ENCODE assay signal across 26 cellular contexts in the genomic region with DNA sequence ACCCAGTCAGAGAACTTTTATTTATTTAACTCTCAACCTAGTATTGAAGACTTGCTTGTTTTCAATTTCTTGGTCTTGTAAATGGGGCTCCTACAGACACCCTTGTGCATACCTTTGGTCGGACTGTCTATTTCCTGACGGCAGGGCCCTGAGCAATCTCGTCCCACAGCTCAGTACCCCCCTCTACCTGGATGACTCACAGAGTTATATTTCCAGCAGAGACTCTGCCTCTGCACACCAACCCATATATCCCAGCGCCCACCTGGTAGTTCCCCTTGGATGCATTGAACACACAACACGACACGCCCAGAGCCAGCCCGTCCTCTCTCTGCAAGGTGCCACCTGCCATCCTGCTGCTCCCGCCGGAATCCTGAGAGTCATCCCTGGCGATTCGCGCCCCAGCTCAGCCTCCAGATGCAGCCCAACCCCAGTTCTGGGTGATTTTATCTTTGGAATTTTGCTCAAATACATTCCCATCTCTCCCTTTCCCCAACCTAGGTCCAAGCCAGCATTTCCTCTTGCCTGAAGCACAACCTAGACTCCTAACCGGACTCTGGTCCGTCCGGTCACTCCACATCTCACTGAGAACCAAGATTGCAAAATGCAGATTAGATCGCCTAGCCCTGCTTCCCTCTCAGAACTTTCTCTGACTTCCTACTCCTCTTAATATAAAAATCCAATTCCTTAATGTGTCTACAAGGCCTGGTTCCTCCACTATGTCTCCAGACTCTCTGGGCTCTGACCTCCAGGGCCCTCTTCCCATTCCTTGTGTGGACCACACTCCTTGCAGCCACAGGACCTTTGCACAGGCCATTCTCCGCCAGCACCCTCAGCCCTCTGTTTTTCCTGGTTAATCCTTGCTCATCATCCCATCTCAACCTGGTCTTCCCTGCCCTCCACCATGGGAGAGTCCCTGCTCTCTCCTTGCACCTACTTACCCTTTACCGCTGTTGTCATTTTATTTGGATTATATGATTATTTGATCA.
DNase-seq lines count a peak whose midpoint lies in the region; ATAC-seq, FAIRE-seq and TF ChIP-seq lines count a peak whose summit lies in the region.
"Had no signal": no experiment of that assay in that cellular context is flagged by ENCODE, and none has a peak within 500 bp of the region (broad histone marks: within the 10 kb centered on the region; RNA-seq: fewer than 3 reads in every experiment).

No MANE protein-coding gene starts in this region.

- H3K4me2 ChIP-seq in A549 (no peak overlapping the region), hepatocyte (no peak overlapping the region)
- H3K4me2 ChIP-seq: BLaER1 treated with 17β-estradiol and CSF1 and Interleukin-3, amounts not matched to agents 10 nM and 100 nM had no signal

- in situ Hi-C loops in Caki2 (cut with HindIII; ENCODE audit: low pct_unique_long_range_greater_than_20kb, low sequenced_read_pairs) = no loop called here

- 83% methylated on average over 18 of the region's 18 CpGs for WGBS in A549 (ENCODE audit: missing lambda C conversion rate)
- WGBS in hepatocyte (ENCODE audit: low lambda C conversion rate, missing lambda C conversion rate) = 73% methylated on average over 18 of the region's 18 CpGs

- DNase-seq in A549 (ENCODE audit: low read depth in 1 of 2, low spot score in 1 of 2) = no peak
- DNase-seq in Caki2 (ENCODE audit: low read depth) = peak; percentile 61
- DNase-seq in NCI-H345 treated with DMSO at 0.1 percent for 48 hours (lab: John Stamatoyannopoulos, UW; ENCODE audit: unreplicated experiment) = peak; percentile 61
- DNase-seq in hepatocyte (ENCODE audit: low spot score) = peak; percentile 44
- DNase-seq in endothelial cell (ENCODE audit: low spot score) = no peak
- DNase-seq: activated CD4-positive, alpha-beta T cell treated with anti-CD3 and anti-CD28 coated beads for 4 hours; activated effector memory CD4-positive, alpha-beta T cell treated with Interleukin-2 at 50 U/mL for 16 hours; activated naive CD8-positive, alpha-beta T cell treated with anti-CD3 and anti-CD28 coated beads for 36 hours; aorta; cortex of kidney; H7; KBM-7; left cardiac atrium; NCI-H774; stimulated activated CD4-positive, alpha-beta T cell treated with anti-CD3 and anti-CD28 coated beads, Interleukin-2, amount 100 ng/mL, for 24 hours; stomach; thyroid gland had no signal

- H3K4me3 ChIP-seq in A549 (no peak overlapping the region), hepatocyte (no peak overlapping the region)
- H3K4me3 ChIP-seq: BLaER1 treated with 17β-estradiol and CSF1 and Interleukin-3, amounts not matched to agents 10 nM and 100 nM; right atrium auricular region; stomach; thyroid gland had no signal

- peaks cover 1% of the 10 kb centered on the region for H3K27me3 Mint-ChIP-seq in endothelial cell (ENCODE audit: unreplicated experiment)

- ATAC-seq in A549 = no peak; a peak in 1 of 6 replicates
- no peak for ATAC-seq in GM18858 (IDR thresholded peaks at IDR 0.05; ENCODE audit: unreplicated experiment)
- no peak for ATAC-seq in GM21825 (IDR thresholded peaks at IDR 0.05; ENCODE audit: unreplicated experiment)
- ATAC-seq: left cardiac atrium, Right ventricle myocardium inferior had no signal

- H3K4me3 Mint-ChIP-seq in endothelial cell (ENCODE audit: unreplicated experiment) = no peak overlapping the region
- H3K4me3 Mint-ChIP-seq: activated naive CD8-positive, alpha-beta T cell treated with anti-CD3 and anti-CD28 coated beads for 36 hours; nephron had no signal

- no peaks in the 10 kb centered on the region for H3K9me2 ChIP-seq in hepatocyte (replicated peaks; ENCODE audit: insufficient read depth)

- no peak for FAIRE-seq in A549 (lab: Jason Lieb, UNC)
- FAIRE-seq: frontal cortex had no signal

- H3K4me1 Mint-ChIP-seq in endothelial cell (ENCODE audit: unreplicated experiment) = peaks cover 2% of the 10 kb centered on the region
- H3K4me1 Mint-ChIP-seq: activated naive CD8-positive, alpha-beta T cell treated with anti-CD3 and anti-CD28 coated beads for 36 hours; nephron had no signal

- TF ChIP-seq RAD21 in A549 (conservative IDR thresholded peaks at IDR 0.05 in 1 of 2, IDR thresholded peaks at IDR 0.05 in 1 of 2) = no peak

- H3K9me3 ChIP-seq in A549 (no peaks in the 10 kb centered on the region), hepatocyte (ENCODE audit: low read depth) (no peaks in the 10 kb centered on the region)
- H3K9me3 ChIP-seq: right atrium auricular region, stomach, thyroid gland had no signal

- H3K36me3 Mint-ChIP-seq in endothelial cell (ENCODE audit: low read depth, unreplicated experiment) = no peaks in the 10 kb centered on the region
- H3K36me3 Mint-ChIP-seq: activated naive CD8-positive, alpha-beta T cell treated with anti-CD3 and anti-CD28 coated beads for 36 hours had no signal

- H3K9me3 Mint-ChIP-seq in endothelial cell (ENCODE audit: unreplicated experiment) = no peaks in the 10 kb centered on the region
- H3K9me3 Mint-ChIP-seq: activated naive CD8-positive, alpha-beta T cell treated with anti-CD3 and anti-CD28 coated beads for 36 hours; nephron had no signal

- H3K27ac Mint-ChIP-seq in endothelial cell (ENCODE audit: unreplicated experiment) = no peak overlapping the region
- H3K27ac Mint-ChIP-seq: activated naive CD8-positive, alpha-beta T cell treated with anti-CD3 and anti-CD28 coated beads for 36 hours had no signal

- no peak for TF ChIP-seq CTCF in A549 (IDR thresholded peaks at IDR 0.05)
- no peak for TF ChIP-seq CTCF in hepatocyte (IDR thresholded peaks at IDR 0.05; ENCODE audit: poor library complexity)
- TF ChIP-seq CTCF in endothelial cell (IDR thresholded peaks at IDR 0.05; ENCODE audit: unreplicated experiment) = no peak

- H3K36me3 ChIP-seq in hepatocyte (replicated peaks; ENCODE audit: insufficient read depth, low read depth) = no peaks in the 10 kb centered on the region
- H3K36me3 ChIP-seq: BLaER1 treated with 17β-estradiol and CSF1 and Interleukin-3, amounts not matched to agents 10 nM and 100 nM; right atrium auricular region; stomach; thyroid gland had no signal

- no peaks in the 10 kb centered on the region for H3K4me1 ChIP-seq in A549
- H3K4me1 ChIP-seq in hepatocyte (ENCODE audit: insufficient read depth) = no peaks in the 10 kb centered on the region
- H3K4me1 ChIP-seq: right atrium auricular region, stomach, thyroid gland had no signal

- H3K27ac ChIP-seq in A549 (no peak overlapping the region), hepatocyte (no peak overlapping the region)
- H3K27ac ChIP-seq: BLaER1 treated with 17β-estradiol and CSF1 and Interleukin-3, amounts not matched to agents 10 nM and 100 nM; parathyroid adenoma; right atrium auricular region; stomach; thyroid gland; VCaP had no signal

- no peaks in the 10 kb centered on the region for H4K20me1 ChIP-seq in hepatocyte (ENCODE audit: insufficient read depth, poor library complexity, severe bottlenecking)
- H4K20me1 ChIP-seq: BLaER1 treated with 17β-estradiol and CSF1 and Interleukin-3, amounts not matched to agents 10 nM and 100 nM had no signal

- H2AFZ ChIP-seq in hepatocyte = no peak overlapping the region
- H2AFZ ChIP-seq: parathyroid adenoma had no signal

- TF ChIP-seq EP300 in A549 (IDR thresholded peaks at IDR 0.05) = no peak

- TF ChIP-seq POLR2A in A549 (IDR thresholded peaks at IDR 0.05; ENCODE audit: low read length) = no peak

- POLR2A ChIA-PET in A549 (lab: Yijun Ruan, JAX) = no interaction called here

- no peaks in the 10 kb centered on the region for H3K79me2 ChIP-seq in hepatocyte
- H3K79me2 ChIP-seq: parathyroid adenoma had no signal

- CTCF ChIA-PET in A549 (lab: Yijun Ruan, JAX) = interaction anchor here (1.0 to 2.9 kb wide), 3 partner anchors 11 to 26 kb away, joined by 3 to 11 read pairs (median 3); no protein-coding TSS in a partner anchor

- H3K27me3 ChIP-seq in hepatocyte = no peaks in the 10 kb centered on the region
- H3K27me3 ChIP-seq: BLaER1 treated with 17β-estradiol and CSF1 and Interleukin-3, amounts not matched to agents 10 nM and 100 nM; right atrium auricular region; stomach; thyroid gland had no signal

TF ChIP-seq in A549, 52 proteins besides CTCF, POLR2A, EP300 and RAD21:
- TF ChIP-seq FOSL2 (IDR thresholded peaks at IDR 0.05) (no peak), FOSL2 (CRISPR knock-in tag; IDR thresholded peaks at IDR 0.05) (peak; percentile 31; the same call in 1 of the 2 replicates), MAX (IDR thresholded peaks at IDR 0.05) (no peak), CHD4 (IDR thresholded peaks at IDR 0.05; ENCODE audit: borderline replicate concordance) (no peak), TP53 (CRISPR knock-in tag; IDR thresholded peaks at IDR 0.05) (no peak), MAFK (IDR thresholded peaks at IDR 0.05; ENCODE audit: partially characterized antibody) (no peak)

Comparison
In these comparisons a context has a peak if more than half of its experiments do, and no peak if none do; other contexts are left out.
1. DNase-seq: peak in Caki2 (single experiment), NCI-H345 treated with DMSO at 0.1 percent for 48 hours (single experiment) and hepatocyte (single experiment); none in A549 (0 of 2) and endothelial cell (single experiment).